Comparison of ENCODE assay signal across 1 cellular context in genomic region chr9:94166237-94167054, GRCh38.
TF ChIP-seq lines count a peak whose summit lies in the region.

No MANE protein-coding gene starts in this region.

TF ChIP-seq in K562, 482 proteins besides CTCF, POLR2A, EP300 and RAD21 (continued from another document and continues in another):
- TF ChIP-seq AFF4 (CRISPR knock-in tag; IDR thresholded peaks at IDR 0.05) (no peak), TAF9B (IDR thresholded peaks at IDR 0.05; ENCODE audit: partially characterized antibody) (peak; percentile 53), KLF1 (tag; IDR thresholded peaks at IDR 0.05) (peak; percentile 67), FOXM1 (IDR thresholded peaks at IDR 0.05; ENCODE audit: low read depth) (no peak), FOXM1 (CRISPR knock-in tag; IDR thresholded peaks at IDR 0.05; ENCODE audit: low read depth) (peak; percentile 80; the same call in 1 of the 2 replicates), MAFF (IDR thresholded peaks at IDR 0.05; ENCODE audit: low read length) (no peak), BRD9 (IDR thresholded peaks at IDR 0.05; ENCODE audit: low read depth, partially characterized antibody) (no peak), IRF2 (CRISPR knock-in tag; IDR thresholded peaks at IDR 0.05) (0 out of 2 replicates have a peak, but pooled peaks have one; percentile 47), EP400 (IDR thresholded peaks at IDR 0.05) (peak; percentile 92), CHAMP1 (IDR thresholded peaks at IDR 0.05) (no peak), KLF10 (CRISPR knock-in tag; IDR thresholded peaks at IDR 0.05) (no peak), MAX (CRISPR knock-in tag; IDR thresholded peaks at IDR 0.05) (peak; percentile 73), POLR2H (tag; IDR thresholded peaks at IDR 0.05; ENCODE audit: low read depth) (peak; percentile 62), ZNF318 (IDR thresholded peaks at IDR 0.05; ENCODE audit: borderline replicate concordance in 1 of 2, low read depth in 1 of 2) (no peak), NFIC (IDR thresholded peaks at IDR 0.05) (peak; percentile 56; the same call in 1 of the 2 replicates), ELF1 (tag; IDR thresholded peaks at IDR 0.05) (peak; percentile 88), NFE2L1 (tag; IDR thresholded peaks at IDR 0.05; ENCODE audit: borderline replicate concordance, low read depth) (no peak), E2F5 (CRISPR knock-in tag; IDR thresholded peaks at IDR 0.05) (no peak), FOXA1 (IDR thresholded peaks at IDR 0.05; ENCODE audit: borderline replicate concordance) (no peak), E2F6 (IDR thresholded peaks at IDR 0.05; ENCODE audit: borderline replicate concordance in 1 of 2, extremely low read depth in 1 of 2, insufficient read depth in 1 of 2, insufficient read length in 1 of 2, low read depth in 1 of 2, low read length in 1 of 2, poor library complexity in 1 of 2, severe bottlenecking in 1 of 2) (peak; percentile 81 to 97), ZNF146 (CRISPR knock-in tag; IDR thresholded peaks at IDR 0.05; ENCODE audit: unreplicated experiment) (no peak), PATZ1 (CRISPR knock-in tag; IDR thresholded peaks at IDR 0.05; ENCODE audit: borderline replicate concordance) (no peak), E4F1 (CRISPR knock-in tag; IDR thresholded peaks at IDR 0.05; ENCODE audit: borderline replicate concordance) (no peak), ADNP (tag; IDR thresholded peaks at IDR 0.05) (no peak), MAFK (IDR thresholded peaks at IDR 0.05; ENCODE audit: low read length) (no peak), BRCA1 (IDR thresholded peaks at IDR 0.05) (no peak), BRCA1 (CRISPR knock-in tag; IDR thresholded peaks at IDR 0.05) (no peak), ZNF184 (CRISPR knock-in tag; IDR thresholded peaks at IDR 0.05) (no peak), ZNF707 (CRISPR knock-in tag; conservative IDR thresholded peaks at IDR 0.05) (no peak), ZNF584 (CRISPR knock-in tag; IDR thresholded peaks at IDR 0.05; ENCODE audit: low read depth) (no peak), ETV6 (IDR thresholded peaks at IDR 0.05; ENCODE audit: borderline replicate concordance in 1 of 2, low read depth in 2 of 2, low read length in 1 of 2) (no peak), ETV6 (CRISPR knock-in tag; IDR thresholded peaks at IDR 0.05; ENCODE audit: borderline replicate concordance) (no peak), PTBP1 (IDR thresholded peaks at IDR 0.05; ENCODE audit: low read depth, low read length) (no peak), SNRNP70 (optimal IDR thresholded peaks at IDR 0.05; ENCODE audit: low read depth, low read length) (no peak), EZH2 (IDR thresholded peaks at IDR 0.05; ENCODE audit: borderline replicate concordance, low read depth, low read length) (no peak), NCOA6 (IDR thresholded peaks at IDR 0.05) (no peak), ZNF217 (CRISPR knock-in tag; IDR thresholded peaks at IDR 0.05) (no peak), TCF7 (IDR thresholded peaks at IDR 0.05; ENCODE audit: borderline replicate concordance) (no peak), ID3 (CRISPR knock-in tag; IDR thresholded peaks at IDR 0.05) (no peak), ID3 (tag; IDR thresholded peaks at IDR 0.05) (peak; percentile 75), HNRNPLL (IDR thresholded peaks at IDR 0.05; ENCODE audit: low read depth, low read length, poor library complexity, severe bottlenecking) (peak; percentile 41), FOXK2 (conservative IDR thresholded peaks at IDR 0.05 in 1 of 2, IDR thresholded peaks at IDR 0.05 in 1 of 2; ENCODE audit: low read depth in 2 of 2) (no peak)
